Comparison of ENCODE assay signal across 32 cellular contexts in the genomic region with DNA sequence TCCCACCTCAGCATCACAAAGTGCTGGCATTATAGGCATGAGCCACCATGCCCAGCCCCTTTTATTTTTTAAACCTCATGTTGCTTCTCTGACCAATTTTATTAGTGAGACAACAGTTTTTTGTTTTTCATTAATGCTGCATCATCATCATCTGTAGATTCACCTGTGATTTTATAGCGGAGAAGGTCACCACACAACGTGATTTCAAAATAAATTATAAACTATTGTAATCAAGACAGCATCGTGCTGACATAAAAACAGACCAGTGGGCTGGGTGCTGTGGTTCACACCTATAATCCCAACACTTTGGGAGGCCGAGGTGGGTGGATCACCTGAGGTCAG.
"Had no signal": no experiment of that assay in that cellular context is flagged by ENCODE, and none has a peak within 500 bp of the region (broad histone marks: within the 10 kb centered on the region; RNA-seq: fewer than 3 reads in every experiment).

No MANE protein-coding gene starts in this region.

- H3K4me3 ChIP-seq: adrenal gland, body of pancreas, breast epithelium had no signal

- H3K27ac ChIP-seq: adrenal gland, body of pancreas, brain microvascular endothelial cell, breast epithelium, VCaP had no signal

- DNase-seq: activated B cell treated with CpG ODN at 0.5 μM for 24 hours; activated CD4-positive, alpha-beta memory T cell treated with anti-CD3 and anti-CD28 coated beads for 36 hours; activated CD4-positive, alpha-beta T cell treated with anti-CD3 and anti-CD28 coated beads for 4 hours; activated CD4-positive, alpha-beta T cell treated with anti-CD3 and anti-CD28 coated beads, Interleukin-2, amount 10 ng/mL, durations not matched to agents 24 days and 14 days; activated CD4-positive, alpha-beta T cell treated with anti-CD3 and anti-CD28 coated beads, Interleukin-2, amount 50 U/mL, for 1 hour; activated CD4-positive, alpha-beta T cell treated with anti-CD3 and anti-CD28 coated beads, Interleukin-2, amount 50 U/mL, for 4 hours; activated CD4-positive, CD25-positive, alpha-beta regulatory T cell treated with anti-CD3 and anti-CD28 coated beads, Interleukin-2, amount 50 U/mL, for 72 hours; activated CD8-positive, alpha-beta memory T cell treated with anti-CD3 and anti-CD28 coated beads, Interleukin-2, amount 50 U/mL, for 4 hours; activated CD8-positive, alpha-beta T cell treated with anti-CD3 and anti-CD28 coated beads for 36 hours; activated effector memory CD4-positive, alpha-beta T cell treated with anti-CD3 and anti-CD28 coated beads, Interleukin-2, amount 50 U/mL, for 16 hours; activated gamma-delta T cell treated with Interleukin-2 at 50 U/mL for 16 hours; activated naive CD4-positive, alpha-beta T cell; activated naive CD4-positive, alpha-beta T cell treated with anti-CD3 and anti-CD28 coated beads for 36 hours; activated naive CD4-positive, alpha-beta T cell treated with anti-CD3 and anti-CD28 coated beads, Interleukin-2, amount 50 U/mL, for 16 hours; activated naive CD8-positive, alpha-beta T cell treated with anti-CD3 and anti-CD28 coated beads for 36 hours; activated T-cell treated with anti-CD3 and anti-CD28 coated beads for 4 hours; activated T-cell treated with anti-CD3 and anti-CD28 coated beads, Interleukin-2, amount 50 U/mL, for 4 hours; activated T-cell treated with anti-CD3 and anti-CD28 coated beads, Interleukin-2, amount 50 U/mL, for 72 hours; amniotic stem cell; aorta; body of pancreas; brain microvascular endothelial cell; central memory CD4-positive, alpha-beta T cell; T-helper 2 cell; T-helper 9 cell had no signal

- ATAC-seq: activated CD8-positive, alpha-beta T cell treated with anti-CD3 and anti-CD28 coated beads for 36 hours; activated naive CD4-positive, alpha-beta T cell treated with anti-CD3 and anti-CD28 coated beads, Interleukin-2, amount 50 U/mL, for 72 hours; activated T-cell treated with anti-CD3 and anti-CD28 coated beads, Interleukin-2, amount 50 U/mL, for 4 hours; activated T-cell treated with anti-CD3 and anti-CD28 coated beads, Interleukin-2, amount 50 U/mL, for 72 hours; activated T-helper 17 cell treated with anti-CD3 and anti-CD28 coated beads, Interleukin-2, amount 50 U/mL, for 72 hours; body of pancreas had no signal

- H3K4me1 ChIP-seq: breast epithelium had no signal

- FAIRE-seq: astrocyte, TTC549 had no signal

- H3K9me3 ChIP-seq: adrenal gland, body of pancreas, breast epithelium had no signal

- H3K27me3 ChIP-seq: adrenal gland, body of pancreas, brain microvascular endothelial cell, breast epithelium had no signal

- H3K36me3 ChIP-seq: adrenal gland, brain microvascular endothelial cell, breast epithelium had no signal
